ENCODE assay signal across 7 cellular contexts in genomic region chr13:19863323-19864017, GRCh38. TPM values are rescaled to one million over a fixed set of nuclear protein-coding genes. Genes with fewer than 3 reads are reported as not detected.
DNase-seq lines count a peak whose midpoint lies in the region; ATAC-seq and TF ChIP-seq lines count a peak whose summit lies in the region.

Gene ZMYM5, minus strand, starts transcription at chr13:19863649. Its CDS starts 11,469 bp downstream, at chr13:19852180.

- no peak for TF ChIP-seq CTCF in astrocyte of the cerebellum (IDR thresholded peaks at IDR 0.05; ENCODE audit: low read depth, low read length, missing control alignments)

- peak; percentile 90 for DNase-seq in NCI-H2029 (lab: John Stamatoyannopoulos, UW)
- peak; percentile 92 for DNase-seq in T-helper 22 cell (ENCODE audit: low read depth)
- peak; percentile 98 for DNase-seq in astrocyte of the cerebellum (ENCODE audit: low read depth)
- DNase-seq in hepatic stellate cell (ENCODE audit: low spot score) = peak; percentile 99
- peak; percentile 95 for DNase-seq in renal cortical epithelial cell (ENCODE audit: low read depth)

- H3K4me3 ChIP-seq in astrocyte of the cerebellum (ENCODE audit: low read depth, low read length) = peak within 1 kb of the TSS; percentile 82

- in situ Hi-C loops in astrocyte of the cerebellum (cut with HindIII; ENCODE audit: low sequenced_read_pairs) = no loop called here

- ATAC-seq in GM18502 (IDR thresholded peaks at IDR 0.05; ENCODE audit: poor library complexity, unreplicated experiment) (peak; percentile 88), HG02970 (IDR thresholded peaks at IDR 0.05; ENCODE audit: low FRiP score, unreplicated experiment) (peak; percentile 91)

RNA-seq across cellular contexts. Expression of gene ZMYM5, which starts in this region (rescaled TPM):
- total RNA-seq in renal cortical epithelial cell = 15.8 and 18.9 TPM in 2 replicates

Comparison
In these comparisons a context has a peak if more than half of its experiments do, and no peak if none do; other contexts are left out.
1. Peak in every context shown above with its lines: DNase-seq, ATAC-seq and H3K4me3 ChIP-seq.